ENCODE assay signal across 11 cellular contexts in genomic region chr19:6891761-6892385, GRCh38. TPM values are rescaled to one million over a fixed set of nuclear protein-coding genes. Genes with fewer than 3 reads are reported as not detected.
DNase-seq lines count a peak whose midpoint lies in the region; ATAC-seq and TF ChIP-seq lines count a peak whose summit lies in the region.
"Had no signal": no experiment of that assay in that cellular context is flagged by ENCODE, and none has a peak within 500 bp of the region (broad histone marks: within the 10 kb centered on the region; RNA-seq: fewer than 3 reads in every experiment).

No MANE protein-coding gene starts in this region.

- no peak for ATAC-seq in central memory CD8-positive, alpha-beta T cell (replicated peaks; ENCODE audit: extremely low read depth, poor library complexity, severe bottlenecking)
- ATAC-seq in GM18867 (IDR thresholded peaks at IDR 0.05; ENCODE audit: unreplicated experiment), result no peak
- no peak for ATAC-seq in HG03139 (IDR thresholded peaks at IDR 0.05; ENCODE audit: unreplicated experiment)

- peaks cover 46% of the 10 kb centered on the region for H3K4me1 Mint-ChIP-seq in central memory CD8-positive, alpha-beta T cell

- peak overlapping the region; percentile 1 for H3K4me3 Mint-ChIP-seq in central memory CD8-positive, alpha-beta T cell

- no peak for TF ChIP-seq CTCF in GM13976 (IDR thresholded peaks at IDR 0.05; ENCODE audit: borderline replicate concordance, control extremely low read depth, extremely low read depth, insufficient read depth, missing control alignments)

- H3K27me3 Mint-ChIP-seq in central memory CD8-positive, alpha-beta T cell, result no peaks in the 10 kb centered on the region

- peak; percentile 72 to 74 for DNase-seq in AML-193 (lab: John Stamatoyannopoulos, UW)
- peak; percentile 30 for DNase-seq in GM13976 (ENCODE audit: low spot score)
- peak; percentile 62 for DNase-seq in SKM-1 (lab: John Stamatoyannopoulos, UW; ENCODE audit: unreplicated experiment)
- no peak for DNase-seq in central memory CD8-positive, alpha-beta T cell (ENCODE audit: low spot score in 2 of 2)
- DNase-seq in SK-N-DZ (ENCODE audit: low spot score), result no peak
- no peak for DNase-seq in HCEC 1CT
- DNase-seq: NCI-H1105 treated with DMSO at 0.1 percent for 48 hours; NCI-H774; stimulated activated CD4-positive, alpha-beta T cell treated with anti-CD3 and anti-CD28 coated beads, Interleukin-15, amount 100 ng/mL, for 24 hours had no signal

- H3K36me3 Mint-ChIP-seq in central memory CD8-positive, alpha-beta T cell (ENCODE audit: insufficient read depth), result peaks cover 7% of the 10 kb centered on the region

- H3K9me3 Mint-ChIP-seq in central memory CD8-positive, alpha-beta T cell, result peaks cover 23% of the 10 kb centered on the region

- in situ Hi-C loops in GM13976 (cut with MboI; ENCODE audit: low sequenced_read_pairs, unreplicated experiment), result no loop called here

- peak overlapping the region; percentile 79 for H3K27ac Mint-ChIP-seq in central memory CD8-positive, alpha-beta T cell (ENCODE audit: low read depth)

RNA-seq across cellular contexts. Expression of gene ADGRE1, which starts 4.5 kb away (rescaled TPM):
- not detected in 2 replicates for polyA plus RNA-seq in SK-N-DZ (2014; cell fraction: cytosol; rRNA removed)
- polyA plus RNA-seq in SK-N-DZ (2014; cell fraction: nucleus; rRNA removed), result not detected in 2 replicates

Comparison
In these comparisons a context has a peak if more than half of its experiments do, and no peak if none do; other contexts are left out.
1. DNase-seq: peak in AML-193 (2 of 2), GM13976 (single experiment) and SKM-1 (single experiment); none in central memory CD8-positive, alpha-beta T cell (0 of 2), SK-N-DZ (single experiment) and HCEC 1CT (single experiment).